Comparison of ENCODE assay signal across 8 cellular contexts in genomic region chr17:48646183-48647102, GRCh38. TPM values are rescaled to one million over a fixed set of nuclear protein-coding genes. Genes with fewer than 3 reads are reported as not detected.
A peak's percentile ranks its signal among the peaks of the same experiment; 100 is the strongest.
DNase-seq lines count a peak whose midpoint lies in the region; ATAC-seq and TF ChIP-seq lines count a peak whose summit lies in the region.

No MANE protein-coding gene starts in this region.

- no peaks in the 10 kb centered on the region for H3K9me3 ChIP-seq in Panc1 (ENCODE audit: control insufficient read depth, insufficient read depth, low read depth, low read length)

- no peak overlapping the region for H3K27ac Mint-ChIP-seq in stimulated activated naive B cell treated with anti-CD40 and anti-IgM and Interleukin-4, amounts not matched to agents 10 μg/mL and 1 μg/mL and 100 μg/mL, for 72 hours

- in situ Hi-C loops in Panc1 (cut with HindIII; ENCODE audit: low pct_unique_long_range_greater_than_20kb, low sequenced_read_pairs) = no loop called here

- no TSS peak for BruUV-seq in Panc1 (replicated peaks; lab: Mats Ljungman, UMichigan)

- ATAC-seq in Panc1 (peak; percentile 89), HG02678 (IDR thresholded peaks at IDR 0.05; ENCODE audit: unreplicated experiment) (no peak), HG02759 (IDR thresholded peaks at IDR 0.05; ENCODE audit: unreplicated experiment) (no peak)
- peak; percentile 61 to 65 for ATAC-seq in stimulated activated naive B cell treated with anti-CD40 and anti-IgM and Interleukin-4, amounts not matched to agents 10 μg/mL and 1 μg/mL and 100 μg/mL, for 72 hours (replicated peaks)

- H3K27me3 Mint-ChIP-seq in stimulated activated naive B cell treated with anti-CD40 and anti-IgM and Interleukin-4, amounts not matched to agents 10 μg/mL and 1 μg/mL and 100 μg/mL, for 72 hours = peaks cover 74 to 87% of the 10 kb centered on the region in 2 donors

- peaks cover 0 to 5% of the 10 kb centered on the region in 2 donors for H3K36me3 Mint-ChIP-seq in stimulated activated naive B cell treated with anti-CD40 and anti-IgM and Interleukin-4, amounts not matched to agents 10 μg/mL and 1 μg/mL and 100 μg/mL, for 72 hours

- H3K4me1 ChIP-seq in Panc1 (ENCODE audit: control insufficient read depth, insufficient read depth, low read length) = peaks cover 25% of the 10 kb centered on the region

- CTCF ChIA-PET in Panc1 (lab: Charles Lee) = interaction anchor here (0.9 kb wide), 1 partner anchor 34 kb away, joined by 5 read pairs; no protein-coding TSS in a partner anchor

- H3K9me3 Mint-ChIP-seq in stimulated activated naive B cell treated with anti-CD40 and anti-IgM and Interleukin-4, amounts not matched to agents 10 μg/mL and 1 μg/mL and 100 μg/mL, for 72 hours = no peaks in the 10 kb centered on the region

- peak; percentile 2 to 13 for DNase-seq in NCI-H187 (lab: John Stamatoyannopoulos, UW)
- DNase-seq in NCI-H187 treated with DMSO at 0.1 percent for 48 hours (lab: John Stamatoyannopoulos, UW) = no peak
- no peak for DNase-seq in Panc1 (ENCODE audit: low read depth, low spot score)
- no peak for DNase-seq in epithelial cell of proximal tubule (ENCODE audit: low read depth)
- DNase-seq in stimulated activated naive B cell treated with anti-CD40 and anti-IgM and Interleukin-4, amounts not matched to agents 10 μg/mL and 1 μg/mL and 100 μg/mL, for 72 hours = no peak
- no peak for DNase-seq in NCI-H1694 treated with DMSO at 0.1 percent for 48 hours (lab: John Stamatoyannopoulos, UW)

- no peaks in the 10 kb centered on the region for H3K27me3 ChIP-seq in Panc1 (ENCODE audit: control insufficient read depth, insufficient read depth, low read length)

- H3K4me3 ChIP-seq in Panc1 (ENCODE audit: low read depth in 2 of 2, low read length in 2 of 2) = peak overlapping the region; percentile 74 to 76
- H3K4me3 ChIP-seq in epithelial cell of proximal tubule (ENCODE audit: low read depth, low read length) = peak overlapping the region; percentile 63

- H3K36me3 ChIP-seq in Panc1 (ENCODE audit: control insufficient read depth, insufficient read depth, low read length) = peaks cover 9% of the 10 kb centered on the region; the same call in 1 of the 2 replicates

- TF ChIP-seq CTCF in Panc1 (IDR thresholded peaks at IDR 0.05) (no peak), epithelial cell of proximal tubule (conservative IDR thresholded peaks at IDR 0.05; ENCODE audit: low read depth, low read length) (no peak)

- peaks cover 23 to 38% of the 10 kb centered on the region in 2 donors for H3K4me1 Mint-ChIP-seq in stimulated activated naive B cell treated with anti-CD40 and anti-IgM and Interleukin-4, amounts not matched to agents 10 μg/mL and 1 μg/mL and 100 μg/mL, for 72 hours

- intact Hi-C loops in Panc1 (cut with micrococcal nuclease; ENCODE audit: unreplicated experiment) = no loop called here

- H3K4me3 Mint-ChIP-seq in stimulated activated naive B cell treated with anti-CD40 and anti-IgM and Interleukin-4, amounts not matched to agents 10 μg/mL and 1 μg/mL and 100 μg/mL, for 72 hours = peak overlapping the region; percentile 75 to 81

- peak overlapping the region; percentile 99 for H3K27ac ChIP-seq in Panc1 (ENCODE audit: low read length)

- POLR2A ChIA-PET in Panc1 (lab: Charles Lee) = interaction anchor here (0.7 kb wide), 1 partner anchor 39 kb away, joined by 6 read pairs; no protein-coding TSS in a partner anchor

RNA-seq across cellular contexts. Expression of gene HOXB9, which starts 20.3 kb away (rescaled TPM):
- total RNA-seq in Panc1 (2021; ENCODE audit: unreplicated experiment) (65.9 TPM), epithelial cell of proximal tubule (74.5 and 83.8 TPM in 2 replicates)
- polyA plus RNA-seq in Panc1 (2012; ENCODE audit: insufficient read length) = 83.0 TPM

RNA-seq across cellular contexts. Expression of gene HOXB8, which starts 31.4 kb away (rescaled TPM):
- 45.9 TPM for total RNA-seq in Panc1 (2021; ENCODE audit: unreplicated experiment)
- polyA plus RNA-seq in Panc1 (2012; ENCODE audit: insufficient read length) = 47.8 TPM
- total RNA-seq in epithelial cell of proximal tubule = 12.7 and 21.4 TPM in 2 replicates

RNA-seq across cellular contexts. Expression of gene HOXB7, which starts 35.6 kb away (rescaled TPM):
- total RNA-seq in Panc1 (2021; ENCODE audit: unreplicated experiment) (44.0 TPM), epithelial cell of proximal tubule (24.9 and 26.0 TPM in 2 replicates)
- 36.5 TPM for polyA plus RNA-seq in Panc1 (2012; ENCODE audit: insufficient read length)

RNA-seq across cellular contexts. Expression of gene HOXB6, which starts 41.7 kb away (rescaled TPM):
- total RNA-seq in Panc1 (2021; ENCODE audit: unreplicated experiment) = 196 TPM
- polyA plus RNA-seq in Panc1 (2012; ENCODE audit: insufficient read length) = 167 TPM
- 42.9 and 55.6 TPM in 2 replicates for total RNA-seq in epithelial cell of proximal tubule

RNA-seq across cellular contexts. Expression of gene HOXB5, which starts 52.9 kb away (rescaled TPM):
- total RNA-seq in Panc1 (2021; ENCODE audit: unreplicated experiment) (67.2 TPM), epithelial cell of proximal tubule (2.8 and 5.5 TPM in 2 replicates)
- 64.4 TPM for polyA plus RNA-seq in Panc1 (2012; ENCODE audit: insufficient read length)

Comparison
In these comparisons a context has a peak if more than half of its experiments do, and no peak if none do; other contexts are left out.
1. DNase-seq: peak in NCI-H187 (2 of 2); none in NCI-H187 treated with DMSO at 0.1 percent for 48 hours (single experiment), Panc1 (single experiment), epithelial cell of proximal tubule (single experiment), stimulated activated naive B cell treated with anti-CD40 and anti-IgM and Interleukin-4, amounts not matched to agents 10 μg/mL and 1 μg/mL and 100 μg/mL, for 72 hours (single experiment) and NCI-H1694 treated with DMSO at 0.1 percent for 48 hours (single experiment).
2. ATAC-seq: peak in Panc1 (single experiment) and stimulated activated naive B cell treated with anti-CD40 and anti-IgM and Interleukin-4, amounts not matched to agents 10 μg/mL and 1 μg/mL and 100 μg/mL, for 72 hours (2 of 2); none in HG02678 (single experiment) and HG02759 (single experiment).